Comparison of ENCODE assay signal across 26 cellular contexts in the genomic region with DNA sequence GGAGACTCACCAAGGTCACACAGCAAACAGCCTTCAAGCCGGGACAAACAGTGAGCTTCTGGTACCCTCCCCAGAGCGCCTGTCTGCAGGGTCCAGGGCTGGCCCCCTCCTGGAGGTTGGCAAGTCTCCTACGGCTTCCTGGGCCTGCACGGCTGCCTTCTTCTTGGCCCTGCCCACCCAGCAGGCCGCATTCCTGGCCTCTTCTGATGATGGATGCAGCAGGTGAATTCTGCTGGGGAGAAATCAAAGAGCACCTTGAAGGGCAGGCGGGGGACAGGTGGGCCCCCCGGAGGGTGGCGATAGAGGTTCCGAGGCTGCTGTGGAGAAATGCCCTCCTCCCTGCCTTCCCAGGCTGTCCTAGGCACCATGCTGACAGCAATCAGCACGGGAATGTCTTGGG. TPM values are rescaled to one million over a fixed set of nuclear protein-coding genes. Genes with fewer than 3 reads are reported as not detected.
"Had no signal": no experiment of that assay in that cellular context is flagged by ENCODE, and none has a peak within 500 bp of the region (broad histone marks: within the 10 kb centered on the region; RNA-seq: fewer than 3 reads in every experiment).

No MANE protein-coding gene starts in this region.

- H3K4me1 ChIP-seq: psoas muscle, testis, uterus had no signal

- H3K27me3 Mint-ChIP-seq: memory B cell; stimulated activated memory B cell treated with anti-CD40 and anti-IgM and Interleukin-4, amounts not matched to agents 10 μg/mL and 1 μg/mL and 100 μg/mL, for 72 hours had no signal

- H3K4me3 ChIP-seq: dorsolateral prefrontal cortex, gastrocnemius medialis, lung, ovary, psoas muscle, sigmoid colon, testis, tibial artery, upper lobe of right lung, uterus had no signal

- H3K4me3 Mint-ChIP-seq: nephron; stimulated activated memory B cell treated with anti-CD40 and anti-IgM and Interleukin-4, amounts not matched to agents 10 μg/mL and 1 μg/mL and 100 μg/mL, for 72 hours had no signal

- H3K9me3 ChIP-seq: gastrocnemius medialis, ovary, psoas muscle, sigmoid colon, testis, tibial artery, upper lobe of right lung, uterus had no signal

- H3K27ac Mint-ChIP-seq: nephron had no signal

- H3K36me3 Mint-ChIP-seq: memory B cell; stimulated activated memory B cell treated with anti-CD40 and anti-IgM and Interleukin-4, amounts not matched to agents 10 μg/mL and 1 μg/mL and 100 μg/mL, for 72 hours had no signal

- H3K27ac ChIP-seq: dorsolateral prefrontal cortex, epithelial cell of prostate, gastrocnemius medialis, ovary, psoas muscle, sigmoid colon, testis, tibial artery, upper lobe of right lung, uterus had no signal

- DNase-seq: dorsolateral prefrontal cortex; effector CD4-positive, alpha-beta T cell; foreskin fibroblast; gastrocnemius medialis; head of caudate nucleus; occipital lobe; ovary; psoas muscle; right cardiac atrium; sigmoid colon; stimulated activated CD4-positive, alpha-beta T cell treated with anti-CD3 and anti-CD28 coated beads, Interleukin-4, amount 100 ng/mL, for 4 hours; stimulated activated naive CD8-positive, alpha-beta T cell treated with anti-CD3 and anti-CD28 coated beads, Interleukin-15, Interleukin-2, amounts not matched to agents 100 U/mL and 50 U/mL, for 24 hours; substantia nigra; testis; tibial artery; upper lobe of right lung; uterus had no signal

- ATAC-seq: esophagus mucosa; gastrocnemius medialis; psoas muscle; right cardiac atrium; stimulated activated memory B cell treated with anti-CD40 and anti-IgM and Interleukin-4, amounts not matched to agents 10 μg/mL and 1 μg/mL and 100 μg/mL, for 72 hours; stimulated activated naive CD8-positive, alpha-beta T cell treated with anti-CD3 and anti-CD28 coated beads, Interleukin-15, Interleukin-2, amounts not matched to agents 100 U/mL and 50 U/mL, for 24 hours; upper lobe of right lung had no signal

- H3K9me3 Mint-ChIP-seq: memory B cell; nephron; stimulated activated memory B cell treated with anti-CD40 and anti-IgM and Interleukin-4, amounts not matched to agents 10 μg/mL and 1 μg/mL and 100 μg/mL, for 72 hours had no signal

- H3K36me3 ChIP-seq: gastrocnemius medialis, ovary, sigmoid colon, tibial artery, upper lobe of right lung, uterus had no signal

- H3K27me3 ChIP-seq: dorsolateral prefrontal cortex, gastrocnemius medialis, ovary, sigmoid colon, testis, tibial artery, upper lobe of right lung, uterus had no signal

RNA-seq across cellular contexts. Expression of gene NOS2, which starts 3.8 kb away (rescaled TPM):
- total RNA-seq: esophagus mucosa, mononuclear cell, renal cortical epithelial cell had no signal
- polyA plus RNA-seq: keratinocyte had no signal
